In genomic region chr14:61668267-61668666, GRCh38 we compare ENCODE assay signal across 12 cellular contexts. TPM values are rescaled to one million over a fixed set of nuclear protein-coding genes. Genes with fewer than 3 reads are reported as not detected.
DNase-seq lines count a peak whose midpoint lies in the region; ATAC-seq and TF ChIP-seq lines count a peak whose summit lies in the region.
"Had no signal": no experiment of that assay in that cellular context is flagged by ENCODE, and none has a peak within 500 bp of the region (broad histone marks: within the 10 kb centered on the region; RNA-seq: fewer than 3 reads in every experiment).

No MANE protein-coding gene starts in this region.

- H3K4me1 ChIP-seq in lower lobe of right lung = peaks cover 23% of the 10 kb centered on the region
- peaks cover 75% of the 10 kb centered on the region for H3K4me1 ChIP-seq in CD8-positive, alpha-beta T cell (ENCODE audit: insufficient read depth, low read length)

- H3K9me3 Mint-ChIP-seq in activated T-helper 17 cell treated with anti-CD3 and anti-CD28 coated beads, Interleukin-2, amount 50 U/mL, for 72 hours = no peaks in the 10 kb centered on the region
- peaks cover 2% of the 10 kb centered on the region for H3K9me3 Mint-ChIP-seq in CD8-positive, alpha-beta T cell

- H3K4me1 Mint-ChIP-seq in activated T-helper 17 cell treated with anti-CD3 and anti-CD28 coated beads, Interleukin-2, amount 50 U/mL, for 72 hours = peaks cover 18% of the 10 kb centered on the region
- peaks cover 30% of the 10 kb centered on the region for H3K4me1 Mint-ChIP-seq in CD8-positive, alpha-beta T cell (ENCODE audit: low read depth)

- no peak overlapping the region for H3K4me3 Mint-ChIP-seq in activated T-helper 17 cell treated with anti-CD3 and anti-CD28 coated beads, Interleukin-2, amount 50 U/mL, for 72 hours
- no peak overlapping the region for H3K4me3 Mint-ChIP-seq in CD8-positive, alpha-beta T cell

- no peak for DNase-seq in activated CD4-positive, CD25-positive, alpha-beta regulatory T cell treated with anti-CD3 and anti-CD28 coated beads, Interleukin-2, amount 50 U/mL, for 72 hours
- DNase-seq in DMS53 treated with DMSO at 0.1 percent for 48 hours (lab: John Stamatoyannopoulos, UW; ENCODE audit: unreplicated experiment) = peak; percentile 5
- no peak for DNase-seq in lower lobe of right lung
- no peak for DNase-seq in anterior cingulate cortex (lab: John Stamatoyannopoulos, UW)
- no peak for DNase-seq in NCI-H748 treated with DMSO at 0.1 percent for 48 hours (lab: John Stamatoyannopoulos, UW)
- no peak for DNase-seq in CD8-positive, alpha-beta T cell
- DNase-seq: adrenal gland, kidney glomerular epithelial cell, naive B cell, NCI-H1092 had no signal

- no peaks in the 10 kb centered on the region for H3K36me3 ChIP-seq in lower lobe of right lung
- no peaks in the 10 kb centered on the region for H3K36me3 ChIP-seq in CD8-positive, alpha-beta T cell (ENCODE audit: insufficient read depth, low read length)
- H3K36me3 ChIP-seq: adrenal gland had no signal

- no peak for TF ChIP-seq CTCF in lower lobe of right lung (IDR thresholded peaks at IDR 0.05)
- TF ChIP-seq CTCF in CD8-positive, alpha-beta T cell (IDR thresholded peaks at IDR 0.05) = no peak

- no peaks in the 10 kb centered on the region for H3K27me3 Mint-ChIP-seq in activated T-helper 17 cell treated with anti-CD3 and anti-CD28 coated beads, Interleukin-2, amount 50 U/mL, for 72 hours
- H3K27me3 Mint-ChIP-seq in CD8-positive, alpha-beta T cell (ENCODE audit: low read depth) = no peaks in the 10 kb centered on the region
- H3K27me3 Mint-ChIP-seq: naive B cell had no signal

- H3K27me3 ChIP-seq in lower lobe of right lung (ENCODE audit: low read depth) = no peaks in the 10 kb centered on the region
- H3K27me3 ChIP-seq in CD8-positive, alpha-beta T cell (ENCODE audit: insufficient read depth, low read length) = no peaks in the 10 kb centered on the region
- H3K27me3 ChIP-seq: adrenal gland had no signal

- no peak overlapping the region for H3K27ac Mint-ChIP-seq in activated T-helper 17 cell treated with anti-CD3 and anti-CD28 coated beads, Interleukin-2, amount 50 U/mL, for 72 hours
- H3K27ac Mint-ChIP-seq in CD8-positive, alpha-beta T cell = no peak overlapping the region

- CTCF ChIA-PET in CD8-positive, alpha-beta T cell (lab: Charles Lee) = no interaction called here

- H3K9me3 ChIP-seq in lower lobe of right lung = no peaks in the 10 kb centered on the region
- H3K9me3 ChIP-seq in CD8-positive, alpha-beta T cell (ENCODE audit: low read length) = no peaks in the 10 kb centered on the region
- H3K9me3 ChIP-seq: adrenal gland had no signal

- H3K36me3 Mint-ChIP-seq in activated T-helper 17 cell treated with anti-CD3 and anti-CD28 coated beads, Interleukin-2, amount 50 U/mL, for 72 hours (ENCODE audit: low read depth) = peaks cover under 1% of the 10 kb centered on the region
- H3K36me3 Mint-ChIP-seq in CD8-positive, alpha-beta T cell = no peaks in the 10 kb centered on the region
- H3K36me3 Mint-ChIP-seq: naive B cell had no signal

- ATAC-seq in activated CD4-positive, CD25-positive, alpha-beta regulatory T cell treated with anti-CD3 and anti-CD28 coated beads, Interleukin-2, amount 50 U/mL, for 24 hours = peak; percentile 42 to 44
- peak; percentile 81 for ATAC-seq in activated T-helper 17 cell treated with anti-CD3 and anti-CD28 coated beads, Interleukin-2, amount 50 U/mL, for 72 hours (replicated peaks)
- ATAC-seq in lower lobe of right lung = peak; percentile 63 to 68
- ATAC-seq in CD8-positive, alpha-beta T cell = no peak

- POLR2A ChIA-PET in CD8-positive, alpha-beta T cell (lab: Charles Lee) = no interaction called here

- intact Hi-C loops in lower lobe of right lung (cut with DNase I) = no loop called here
- intact Hi-C loops in CD8-positive, alpha-beta T cell (cut with DNase I, micrococcal nuclease) = loop anchor here in 1 of 2 experiments (2.0 kb wide), 1 partner anchor 15 kb away; no protein-coding TSS in a partner anchor

- H3K27ac ChIP-seq in lower lobe of right lung = no peak overlapping the region
- no peak overlapping the region for H3K27ac ChIP-seq in CD8-positive, alpha-beta T cell (ENCODE audit: low read depth, low read length)
- H3K27ac ChIP-seq: adrenal gland had no signal

- no peak overlapping the region for H3K4me3 ChIP-seq in lower lobe of right lung
- no peak overlapping the region for H3K4me3 ChIP-seq in CD8-positive, alpha-beta T cell (ENCODE audit: low read depth, low read length)
- H3K4me3 ChIP-seq: adrenal gland had no signal

RNA-seq across cellular contexts. Expression of gene HIF1A, which starts 27.0 kb away (rescaled TPM):
- 100 to 1,000 TPM; 123 to 176 TPM for total RNA-seq in activated T-helper 17 cell treated with anti-CD3 and anti-CD28 coated beads, Interleukin-2, amount 50 U/mL, for 72 hours
- 68.6 TPM for total RNA-seq in lower lobe of right lung
- total RNA-seq in CD8-positive, alpha-beta T cell = 100 to 1,000 TPM; 335 to 340 TPM
